Comparison of ENCODE assay signal across 27 cellular contexts in the genomic region with DNA sequence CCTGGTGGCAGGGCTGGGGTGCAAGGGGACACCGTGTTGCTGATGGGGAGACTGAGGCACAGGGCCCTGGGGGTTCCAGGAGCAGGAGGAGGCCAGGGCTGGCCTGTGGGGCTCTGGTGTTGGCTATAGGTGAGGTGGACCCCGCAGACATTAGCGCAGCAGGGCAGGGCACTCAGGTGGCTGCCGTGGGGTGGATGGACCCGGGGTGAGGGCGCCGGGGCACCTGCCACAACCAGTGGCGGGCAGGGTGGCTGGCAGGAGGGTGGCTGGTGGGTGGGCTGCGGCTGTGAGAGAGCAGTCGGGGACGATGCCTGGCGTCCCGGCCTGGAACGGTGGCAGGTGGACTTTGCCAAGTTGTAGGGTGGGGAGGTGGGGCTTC.
"Had no signal": no experiment of that assay in that cellular context is flagged by ENCODE, and none has a peak within 500 bp of the region (broad histone marks: within the 10 kb centered on the region; RNA-seq: fewer than 3 reads in every experiment).

No MANE protein-coding gene starts in this region.

- H3K9me3 Mint-ChIP-seq: endodermal cell; memory B cell; naive thymus-derived CD4-positive, alpha-beta T cell; nephron; neural progenitor cell; stimulated activated memory B cell treated with anti-CD40 and anti-IgM and Interleukin-4, amounts not matched to agents 10 μg/mL and 1 μg/mL and 100 μg/mL, for 72 hours; stimulated activated naive CD8-positive, alpha-beta T cell treated with anti-CD3 and anti-CD28 coated beads, Interleukin-15, Interleukin-2, amounts not matched to agents 100 ng/mL and 50 ng/mL, for 24 hours had no signal

- H2AFZ ChIP-seq: neural progenitor cell had no signal

- H3K9me3 ChIP-seq: gastrocnemius medialis, prostate gland, right atrium auricular region, sigmoid colon, suprapubic skin, transverse colon, upper lobe of right lung, uterus had no signal

- H3K4me1 Mint-ChIP-seq: endodermal cell; naive thymus-derived CD4-positive, alpha-beta T cell; nephron had no signal

- H3K4me3 Mint-ChIP-seq: endodermal cell; memory B cell; naive thymus-derived CD4-positive, alpha-beta T cell; nephron; neural progenitor cell; stimulated activated memory B cell treated with anti-CD40 and anti-IgM and Interleukin-4, amounts not matched to agents 10 μg/mL and 1 μg/mL and 100 μg/mL, for 72 hours; stimulated activated naive CD8-positive, alpha-beta T cell treated with anti-CD3 and anti-CD28 coated beads, Interleukin-15, Interleukin-2, amounts not matched to agents 100 ng/mL and 50 ng/mL, for 24 hours had no signal

- ATAC-seq: esophagus mucosa; gastrocnemius medialis; left lobe of liver; naive thymus-derived CD4-positive, alpha-beta T cell; stimulated activated memory B cell treated with anti-CD40 and anti-IgM and Interleukin-4, amounts not matched to agents 10 μg/mL and 1 μg/mL and 100 μg/mL, for 72 hours; upper lobe of right lung had no signal

- H3K4me3 ChIP-seq: dorsolateral prefrontal cortex, gastrocnemius medialis, lung, neural progenitor cell, prostate gland, right atrium auricular region, sigmoid colon, suprapubic skin, transverse colon, upper lobe of right lung, uterus had no signal

- H3K4me2 ChIP-seq: neural progenitor cell had no signal

- H3K27ac Mint-ChIP-seq: endodermal cell; memory B cell; naive thymus-derived CD4-positive, alpha-beta T cell; nephron; neural progenitor cell; stimulated activated memory B cell treated with anti-CD40 and anti-IgM and Interleukin-4, amounts not matched to agents 10 μg/mL and 1 μg/mL and 100 μg/mL, for 72 hours; stimulated activated naive CD8-positive, alpha-beta T cell treated with anti-CD3 and anti-CD28 coated beads, Interleukin-15, Interleukin-2, amounts not matched to agents 100 ng/mL and 50 ng/mL, for 24 hours had no signal

- H3K36me3 Mint-ChIP-seq: memory B cell; naive thymus-derived CD4-positive, alpha-beta T cell; stimulated activated memory B cell treated with anti-CD40 and anti-IgM and Interleukin-4, amounts not matched to agents 10 μg/mL and 1 μg/mL and 100 μg/mL, for 72 hours had no signal

- H3K27ac ChIP-seq: epithelial cell of prostate, gastrocnemius medialis, neural progenitor cell, prostate gland, right atrium auricular region, sigmoid colon, suprapubic skin, upper lobe of right lung, uterus had no signal

- H3K9ac ChIP-seq: neural progenitor cell had no signal

- H3K4me1 ChIP-seq: gastrocnemius medialis had no signal

- DNase-seq: dorsolateral prefrontal cortex; effector CD4-positive, alpha-beta T cell; endodermal cell; foreskin fibroblast; gastrocnemius medialis; head of caudate nucleus; kidney; midbrain; naive thymus-derived CD4-positive, alpha-beta T cell; nucleus accumbens; sigmoid colon; stimulated activated CD4-positive, alpha-beta T cell treated with anti-CD3 and anti-CD28 coated beads, Interleukin-4, amount 100 ng/mL, for 4 hours; upper lobe of right lung; uterus had no signal

- H3K36me3 ChIP-seq: gastrocnemius medialis, neural progenitor cell, prostate gland, right atrium auricular region, sigmoid colon, transverse colon, uterus had no signal
